ENCODE assay signal across 8 cellular contexts in genomic region chr9:6055213-6055612, GRCh38. TPM values are rescaled to one million over a fixed set of nuclear protein-coding genes. Genes with fewer than 3 reads are reported as not detected.
A peak's percentile ranks its signal among the peaks of the same experiment; 100 is the strongest.
DNase-seq lines count a peak whose midpoint lies in the region; ATAC-seq and TF ChIP-seq lines count a peak whose summit lies in the region.

No MANE protein-coding gene starts in this region.

- POLR2A ChIA-PET in CD4-positive, alpha-beta T cell (lab: Charles Lee) = no interaction called here

- H3K9me3 Mint-ChIP-seq in CD4-positive, alpha-beta T cell = no peaks in the 10 kb centered on the region
- no peaks in the 10 kb centered on the region for H3K9me3 Mint-ChIP-seq in immature natural killer cell

- peak; percentile 27 for TF ChIP-seq CTCF in CD4-positive, alpha-beta T cell (IDR thresholded peaks at IDR 0.05)
- TF ChIP-seq CTCF in astrocyte of the spinal cord (IDR thresholded peaks at IDR 0.05; ENCODE audit: low read depth, low read length) = peak; percentile 38

- intact Hi-C loops in CD4-positive, alpha-beta T cell (cut with DNase I, micrococcal nuclease) = loop anchor here in 1 of 2 experiments (1.0 to 2.0 kb wide), 3 partner anchors 40 to 513 kb away; partner anchors contain the start of gene RANBP6

- in situ Hi-C loops in astrocyte of the spinal cord (cut with HindIII; ENCODE audit: low sequenced_read_pairs) = no loop called here

- H3K27me3 ChIP-seq in CD4-positive, alpha-beta T cell (ENCODE audit: control insufficient read depth, insufficient read depth, low read length) = no peaks in the 10 kb centered on the region

- H3K27me3 Mint-ChIP-seq in CD4-positive, alpha-beta T cell = no peaks in the 10 kb centered on the region
- H3K27me3 Mint-ChIP-seq in immature natural killer cell (ENCODE audit: low read depth in 3 of 3) = peaks cover 1 to 8% (median 5%) of the 10 kb centered on the region in 3 donors

- no peak overlapping the region for H3K4me3 Mint-ChIP-seq in CD4-positive, alpha-beta T cell
- no peak overlapping the region for H3K4me3 Mint-ChIP-seq in immature natural killer cell

- H3K36me3 Mint-ChIP-seq in CD4-positive, alpha-beta T cell (ENCODE audit: low read depth) = no peaks in the 10 kb centered on the region
- no peaks in the 10 kb centered on the region for H3K36me3 Mint-ChIP-seq in immature natural killer cell

- no peaks in the 10 kb centered on the region for H3K9me3 ChIP-seq in CD4-positive, alpha-beta T cell (ENCODE audit: control insufficient read depth, low read length)

- no peak overlapping the region for H3K27ac ChIP-seq in CD4-positive, alpha-beta T cell (ENCODE audit: low read depth, low read length)

- H3K4me3 ChIP-seq in astrocyte of the spinal cord (ENCODE audit: low read depth, low read length) = no peak overlapping the region

- CTCF ChIA-PET in CD4-positive, alpha-beta T cell (lab: Charles Lee) = no interaction called here

- DNase-seq in CD4-positive, alpha-beta T cell = peak in 3 of 10 experiments; percentile 16 to 21 (median 20)
- peak; percentile 85 for DNase-seq in HT1080 (ENCODE audit: low read depth)
- DNase-seq in NOMO-1 treated with DMSO at 0.1 percent for 48 hours (lab: John Stamatoyannopoulos, UW; ENCODE audit: unreplicated experiment) = peak; percentile 77
- DNase-seq in astrocyte of the spinal cord (ENCODE audit: low read depth, low spot score) = peak; percentile 85
- peak; percentile 53 to 63 (median 62) for DNase-seq in immature natural killer cell
- peak; percentile 54 for DNase-seq in stimulated activated CD4-positive, alpha-beta T cell treated with anti-CD3 and anti-CD28 coated beads, Interleukin-4, amount 100 ng/mL, for 24 hours

- peaks cover 4% of the 10 kb centered on the region for H3K4me1 Mint-ChIP-seq in CD4-positive, alpha-beta T cell (ENCODE audit: low read depth)
- H3K4me1 Mint-ChIP-seq in immature natural killer cell = peaks cover 2 to 10% of the 10 kb centered on the region in 2 donors

- H3K27ac Mint-ChIP-seq in CD4-positive, alpha-beta T cell = no peak overlapping the region
- H3K27ac Mint-ChIP-seq in immature natural killer cell = no peak overlapping the region

- ATAC-seq in CD4-positive, alpha-beta T cell (ENCODE audit: poor library complexity) = peak; percentile 74
- ATAC-seq in GM18511 (IDR thresholded peaks at IDR 0.05; ENCODE audit: unreplicated experiment) (peak; percentile 64), GM19463 (IDR thresholded peaks at IDR 0.05; ENCODE audit: unreplicated experiment) (no peak)

RNA-seq across cellular contexts. Expression of gene RANBP6, which starts 39.8 kb away (rescaled TPM):
- 10 to 100 TPM; 36.7 to 40.6 TPM for total RNA-seq in CD4-positive, alpha-beta T cell
- 29.9 and 31.6 TPM in 2 replicates for total RNA-seq in HT1080 (2014; rRNA removed; shearing (Covaris generic))
- polyA plus RNA-seq in HT1080 (2015; cell fraction: cytosol; rRNA removed) = 16.6 and 22.2 TPM in 2 replicates
- polyA plus RNA-seq in HT1080 (2015; cell fraction: nucleus; rRNA removed) = 35.0 and 48.7 TPM in 2 replicates
- polyA plus RNA-seq in immature natural killer cell = 10 to 100 TPM; 11.9 to 20.7 (median 16.0) TPM
